20 cellular contexts compared by ENCODE assay signal in the genomic region with DNA sequence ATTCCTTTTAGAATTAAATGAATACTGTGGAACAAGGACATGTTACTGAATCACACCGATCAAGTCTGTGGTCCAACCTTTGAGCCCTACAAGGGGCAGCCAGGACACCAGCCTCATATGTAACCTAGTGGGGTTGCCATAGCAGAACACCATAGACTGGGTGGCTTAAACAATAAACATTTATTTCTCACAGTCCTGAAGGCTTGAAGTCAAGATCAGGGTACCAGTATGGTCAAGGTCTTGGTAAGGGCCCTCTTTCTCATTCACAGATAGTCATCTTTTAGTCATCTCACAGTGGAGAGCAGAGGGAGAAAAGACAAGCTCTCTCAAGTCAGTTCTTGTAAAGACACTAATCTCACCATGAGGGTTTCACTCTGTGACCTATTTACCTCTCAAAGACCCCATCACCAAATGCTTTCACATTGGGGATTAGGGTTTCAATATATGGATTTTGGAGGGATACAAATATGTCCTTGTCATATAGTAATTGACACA.
A peak's percentile ranks its signal among the peaks of the same experiment; 100 is the strongest.
DNase-seq lines count a peak whose midpoint lies in the region; ATAC-seq, FAIRE-seq and TF ChIP-seq lines count a peak whose summit lies in the region.
"Had no signal": no experiment of that assay in that cellular context is flagged by ENCODE, and none has a peak within 500 bp of the region (broad histone marks: within the 10 kb centered on the region; RNA-seq: fewer than 3 reads in every experiment).

No MANE protein-coding gene starts in this region.

- no peak for TF ChIP-seq CTCF in mammary epithelial cell (conservative IDR thresholded peaks at IDR 0.05 in 1 of 2, IDR thresholded peaks at IDR 0.05 in 1 of 2; ENCODE audit: extremely low read depth in 1 of 2, insufficient read depth in 1 of 2, low read depth in 1 of 2, low read length in 2 of 2)
- TF ChIP-seq CTCF in breast epithelium (IDR thresholded peaks at IDR 0.05): no peak
- no peak for TF ChIP-seq CTCF in H1 (IDR thresholded peaks at IDR 0.05; ENCODE audit: control extremely low read depth in 1 of 3, insufficient read depth in 1 of 3, low read depth in 1 of 3, low read length in 3 of 3)
- TF ChIP-seq CTCF in parathyroid adenoma (IDR thresholded peaks at IDR 0.05): no peak

- no TSS peak for BruUV-seq in mammary epithelial cell (replicated peaks; lab: Mats Ljungman, UMichigan)

- peak overlapping the region; percentile 7; the same call in 1 of the 2 replicates for H2BK5ac ChIP-seq in H1 (ENCODE audit: low read depth, low read length)

- H3K4me2 ChIP-seq in mammary epithelial cell (ENCODE audit: insufficient read depth, low read depth, low read length): no peak overlapping the region
- peak overlapping the region in 1 of 2 experiments; percentile 48; a peak in 1 of 4 replicates for H3K4me2 ChIP-seq in H1 (ENCODE audit: insufficient read depth in 1 of 2, low read depth in 2 of 2, low read length in 2 of 2)
- peak overlapping the region; percentile 1 for H3K4me2 ChIP-seq in parathyroid adenoma (ENCODE audit: low read length)
- H3K4me2 ChIP-seq: A549, BLaER1 had no signal

- FAIRE-seq in H1 (lab: Jason Lieb, UNC): no peak
- FAIRE-seq: A549, GM12892, GM18507, K562 had no signal

- H3K14ac ChIP-seq in H1 (ENCODE audit: insufficient read length): no peak overlapping the region

- H3K79me2 ChIP-seq in mammary epithelial cell (ENCODE audit: insufficient read depth, low read length) (no peaks in the 10 kb centered on the region), H1 (ENCODE audit: control insufficient read depth in 1 of 2, insufficient read depth in 2 of 2, low read length in 2 of 2) (no peaks in the 10 kb centered on the region), parathyroid adenoma (no peaks in the 10 kb centered on the region)

- in situ Hi-C loops in mammary epithelial cell (cut with MboI; ENCODE audit: low sequenced_read_pairs in 2 of 2): no loop called here

- no peak overlapping the region for H2BK120ac ChIP-seq in H1 (replicated peaks; ENCODE audit: low read depth, low read length)

- TF ChIP-seq EP300 in H1 (IDR thresholded peaks at IDR 0.05; ENCODE audit: borderline replicate concordance in 1 of 2, low read depth in 2 of 2, low read length in 2 of 2): no peak

- no peak overlapping the region for H4K91ac ChIP-seq in H1 (replicated peaks; ENCODE audit: insufficient read length, low read length)

- WGBS in mammary epithelial cell (ENCODE audit: low coverage, missing lambda C conversion rate): 100% methylated on average over 1 of the region's 1 CpG
- WGBS in H1 (ENCODE audit: extremely low coverage in 1 of 2, insufficient coverage in 1 of 2, insufficient read length in 1 of 2, insufficient replicate concordance in 2 of 2, low coverage in 1 of 2, low lambda C conversion rate in 2 of 2, missing lambda C conversion rate in 1 of 2), 2 experiments: 83% methylated on average over 1 of the region's 1 CpG; no CpG with 5 or more reads in 1 of the 2 experiments

- no peak overlapping the region for H3K23ac ChIP-seq in H1 (ENCODE audit: insufficient read length)

- peak overlapping the region; percentile 38; the same call in 1 of the 2 replicates for H3K18ac ChIP-seq in H1 (ENCODE audit: extremely low read depth, low read length)

- H3K36me3 ChIP-seq in mammary epithelial cell (ENCODE audit: insufficient read depth, low read length) (no peaks in the 10 kb centered on the region), breast epithelium (no peaks in the 10 kb centered on the region), H1 (ENCODE audit: control insufficient read depth in 2 of 4, insufficient read depth in 4 of 4, low read length in 3 of 4) (no peaks in the 10 kb centered on the region), parathyroid adenoma (ENCODE audit: control insufficient read depth, insufficient read depth, low read length) (no peaks in the 10 kb centered on the region)
- H3K36me3 ChIP-seq: BLaER1 had no signal

- H3K27ac ChIP-seq in mammary epithelial cell (ENCODE audit: insufficient read depth, low read depth, low read length): no peak overlapping the region
- no peak overlapping the region for H3K27ac ChIP-seq in breast epithelium
- H3K27ac ChIP-seq in H1 (ENCODE audit: low read depth, low read length): no peak overlapping the region
- H3K27ac ChIP-seq in parathyroid adenoma: peak overlapping the region; percentile 65
- H3K27ac ChIP-seq: 22Rv1, A549, BLaER1 had no signal

- ATAC-seq in GM21515 (IDR thresholded peaks at IDR 0.05; ENCODE audit: unreplicated experiment) (no peak), GM21576 (IDR thresholded peaks at IDR 0.05; ENCODE audit: unreplicated experiment) (no peak)
- ATAC-seq: A549, K562 had no signal

- H4K8ac ChIP-seq in H1 (ENCODE audit: extremely low read depth, insufficient read depth, low read length): no peak overlapping the region

- H3K4me3 ChIP-seq in mammary epithelial cell (replicated peaks in 1 of 3; ENCODE audit: insufficient read depth in 1 of 3, low read depth in 2 of 3, low read length in 3 of 3) (no peak overlapping the region), breast epithelium (no peak overlapping the region), H1 (ENCODE audit: extremely low read depth in 1 of 4, insufficient read depth in 2 of 4, low read depth in 3 of 4, low read length in 4 of 4) (no peak overlapping the region), parathyroid adenoma (ENCODE audit: low read depth, low read length) (no peak overlapping the region)
- H3K4me3 ChIP-seq: A549, BLaER1, K562 had no signal

- no peak overlapping the region for H2BK12ac ChIP-seq in H1 (ENCODE audit: low read depth, low read length)

- H4K20me1 ChIP-seq in mammary epithelial cell (ENCODE audit: insufficient read depth, low read length): no peaks in the 10 kb centered on the region
- H4K20me1 ChIP-seq in H1 (replicated peaks in 1 of 2; ENCODE audit: control insufficient read depth in 1 of 2, insufficient read depth in 2 of 2, low read length in 2 of 2): no peaks in the 10 kb centered on the region
- H4K20me1 ChIP-seq: BLaER1 had no signal

- H3K9ac ChIP-seq in mammary epithelial cell (ENCODE audit: insufficient read depth, low read length) (no peak overlapping the region), H1 (replicated peaks in 1 of 4; ENCODE audit: extremely low read depth in 1 of 4, low read depth in 3 of 4, low read length in 3 of 4) (no peak overlapping the region), parathyroid adenoma (no peak overlapping the region)
- H3K9ac ChIP-seq: BLaER1 had no signal

- H3K4me1 ChIP-seq in mammary epithelial cell (ENCODE audit: insufficient read depth, low read length) (peaks cover 27% of the 10 kb centered on the region), breast epithelium (no peaks in the 10 kb centered on the region), H1 (replicated peaks in 1 of 4; ENCODE audit: control insufficient read depth in 3 of 4, insufficient read depth in 4 of 4, low read length in 3 of 4) (peaks cover 0 to 14% (median 7%) of the 10 kb centered on the region in 4 experiments; a peak in 6 of 7 replicates), parathyroid adenoma (peaks cover 18% of the 10 kb centered on the region)

- no peak overlapping the region for H3K4ac ChIP-seq in H1 (replicated peaks; ENCODE audit: insufficient read length, low read depth, low read length)

- H3K9me3 ChIP-seq in mammary epithelial cell (replicated peaks; ENCODE audit: insufficient read depth, low read length): peaks cover 2% of the 10 kb centered on the region
- peaks cover 0 to 2% of the 10 kb centered on the region in 2 donors for H3K9me3 ChIP-seq in breast epithelium
- H3K9me3 ChIP-seq in H1 (ENCODE audit: insufficient read depth in 2 of 2, low read depth in 1 of 2, low read length in 1 of 2): no peaks in the 10 kb centered on the region
- H3K9me3 ChIP-seq in parathyroid adenoma (ENCODE audit: control insufficient read depth, low read length): no peaks in the 10 kb centered on the region
- H3K9me3 ChIP-seq: BLaER1 had no signal

- no peak overlapping the region for H3K56ac ChIP-seq in H1 (replicated peaks; ENCODE audit: insufficient read length, low read depth, low read length)

- POLR2A ChIA-PET in H1 (lab: Charles Lee; ENCODE audit: partially characterized antibody): no interaction called here

- H2AK5ac ChIP-seq in H1 (ENCODE audit: low read depth, low read length): peak overlapping the region; percentile 67; the same call in 1 of the 2 replicates

- dilution Hi-C loops in mammary epithelial cell (cut with HindIII; ENCODE audit: low sequenced_read_pairs): no loop called here

- TF ChIP-seq RAD21 in H1 (IDR thresholded peaks at IDR 0.05 in 1 of 2, conservative IDR thresholded peaks at IDR 0.05 in 1 of 2; ENCODE audit: low read depth in 2 of 2, low read length in 2 of 2): no peak

- no peaks in the 10 kb centered on the region for H3K79me1 ChIP-seq in H1 (ENCODE audit: low read depth, low read length)

- no peak for TF ChIP-seq POLR2A in breast epithelium (IDR thresholded peaks at IDR 0.05)
- no peak for TF ChIP-seq POLR2A in H1 (IDR thresholded peaks at IDR 0.05; ENCODE audit: control extremely low read depth in 1 of 2, low read depth in 2 of 2, low read length in 2 of 2)

- DNase-seq in mammary epithelial cell (peak; percentile 37), breast epithelium (ENCODE audit: low spot score in 2 of 2) (no peak), H1 (ENCODE audit: low read depth in 1 of 2, low spot score in 2 of 2) (no peak), ecto neural progenitor cell (ENCODE audit: low spot score) (no peak)
- DNase-seq: AML-193; CD4-positive, alpha-beta memory T cell; DMS153; DMS79; GDM1; HCEC 1CT; IMR-90 had no signal

- no peak overlapping the region for H2AFZ ChIP-seq in mammary epithelial cell (ENCODE audit: low read depth, low read length)
- H2AFZ ChIP-seq in H1 (ENCODE audit: low read length): no peak overlapping the region
- H2AFZ ChIP-seq in parathyroid adenoma: no peak overlapping the region

- 0 out of 2 replicates have a peak overlapping the region, but pooled peaks have one; percentile 40 for H2BK20ac ChIP-seq in H1 (ENCODE audit: low read length)

- H4K5ac ChIP-seq in H1 (ENCODE audit: insufficient read length, low read depth, low read length): no peak overlapping the region

- intact Hi-C loops in mammary epithelial cell (cut with micrococcal nuclease) (no loop called here), breast epithelium (cut with DNase I; ENCODE audit: low total_unique reads) (no loop called here)

- H3K27me3 ChIP-seq in mammary epithelial cell (ENCODE audit: insufficient read depth, low read length) (no peaks in the 10 kb centered on the region), breast epithelium (no peaks in the 10 kb centered on the region), H1 (replicated peaks in 1 of 4; ENCODE audit: control insufficient read depth in 3 of 4, extremely low read depth in 1 of 4, insufficient read depth in 3 of 4, low read length in 3 of 4) (no peaks in the 10 kb centered on the region; a peak in 1 of 7 replicates), parathyroid adenoma (ENCODE audit: control insufficient read depth, insufficient read depth, low read length) (no peaks in the 10 kb centered on the region)
- H3K27me3 ChIP-seq: BLaER1 had no signal

- H3K23me2 ChIP-seq in H1 (ENCODE audit: low read depth, low read length): no peaks in the 10 kb centered on the region

- CTCF ChIA-PET in mammary epithelial cell (lab: Charles Lee; ENCODE audit: low non-redundant PET): no interaction called here
- CTCF ChIA-PET in H1 (lab: Charles Lee; ENCODE audit: partially characterized antibody): no interaction called here

- H2BK15ac ChIP-seq in H1 (ENCODE audit: low read length): no peak overlapping the region

TF ChIP-seq in H1, 55 proteins besides CTCF, POLR2A, EP300 and RAD21 (continues in another document):
- no peak for TF ChIP-seq SP4 (IDR thresholded peaks at IDR 0.05; ENCODE audit: low read length)
